In the genomic region with DNA sequence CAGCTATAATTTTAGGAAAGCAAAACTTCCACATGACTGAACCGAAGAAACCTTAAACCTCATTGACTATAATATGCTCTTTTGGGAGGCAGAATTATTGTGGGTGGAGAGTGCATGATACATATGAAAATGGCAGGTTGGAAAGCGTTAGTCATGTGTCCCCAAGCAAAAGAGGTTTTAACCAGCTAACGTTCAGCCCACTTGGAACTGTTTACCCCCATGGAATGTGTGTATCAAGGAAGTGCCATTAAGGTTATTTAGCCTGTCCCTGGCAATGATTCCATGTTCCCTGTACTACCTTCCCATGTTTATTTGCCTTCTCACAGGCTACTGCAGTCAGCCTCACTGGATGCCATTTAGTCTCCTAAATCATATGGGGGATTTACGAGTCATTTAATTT, we compare ENCODE assay signal across 15 cellular contexts. TPM values are rescaled to one million over a fixed set of nuclear protein-coding genes. Genes with fewer than 3 reads are reported as not detected.
"Had no signal": no experiment of that assay in that cellular context is flagged by ENCODE, and none has a peak within 500 bp of the region (broad histone marks: within the 10 kb centered on the region; RNA-seq: fewer than 3 reads in every experiment).

No MANE protein-coding gene starts in this region.

- DNase-seq: activated B cell treated with CpG ODN at 0.5 μM for 24 hours; activated CD4-positive, alpha-beta T cell treated with anti-CD3 and anti-CD28 coated beads for 48 hours; activated CD8-positive, alpha-beta T cell treated with anti-CD3 and anti-CD28 coated beads for 36 hours; activated gamma-delta T cell; activated T-cell treated with anti-CD3 and anti-CD28 coated beads, Interleukin-2, amount 50 U/mL, for 48 hours; cortex of kidney; effector CD4-positive, alpha-beta T cell; hippocampal formation; mesenchymal stem cell; naive thymus-derived CD8-positive, alpha-beta T cell; pancreas; stimulated activated CD4-positive, alpha-beta T cell treated with anti-CD3 and anti-CD28 coated beads, Interleukin-15, amount 100 ng/mL, for 24 hours; stimulated activated CD4-positive, alpha-beta T cell treated with anti-CD3 and anti-CD28 coated beads, Interleukin-4, amount 100 ng/mL, for 1 hour; stimulated activated naive CD4-positive, alpha-beta T cell treated with Interleukin-2 at 50 U/mL for 16 hours had no signal

- H3K36me3 ChIP-seq: pancreas had no signal

- H3K27ac ChIP-seq: pancreas, suprapubic skin had no signal

- H3K9me3 ChIP-seq: pancreas, suprapubic skin had no signal

- H3K4me1 ChIP-seq: pancreas, suprapubic skin had no signal

- H3K4me3 ChIP-seq: pancreas, suprapubic skin had no signal

- H3K27me3 ChIP-seq: pancreas, suprapubic skin had no signal

RNA-seq across cellular contexts. Expression of gene FSTL1, which starts 57.5 kb away (rescaled TPM):
- total RNA-seq: activated B cell treated with CpG ODN at 0.5 μM for 24 hours had no signal
